In genomic region chr1:199741586-199741985, GRCh38 we compare ENCODE assay signal across 17 cellular contexts.
"Had no signal": no experiment of that assay in that cellular context is flagged by ENCODE, and none has a peak within 500 bp of the region (broad histone marks: within the 10 kb centered on the region; RNA-seq: fewer than 3 reads in every experiment).

No MANE protein-coding gene starts in this region.

- H3K27ac ChIP-seq: KMS-11 had no signal

- H3K4me2 ChIP-seq: KMS-11 had no signal

- DNase-seq: Kasumi-1, MM.1S, NCI-H1092 treated with DMSO at 0.1 percent for 48 hours, NCI-H1436, NCI-H187, NCI-H2029, NCI-H2081 treated with DMSO at 0.1 percent for 48 hours, NCI-H2171, NCI-H345, NCI-H446 treated with DMSO at 0.1 percent for 48 hours, NCI-H510A treated with DMSO at 0.1 percent for 48 hours, NCI-H526, NCI-H748 treated with DMSO at 0.1 percent for 48 hours, RPMI8226, SHP77 had no signal

- FAIRE-seq: RCC 7860 had no signal

- H3K9ac ChIP-seq: KMS-11 had no signal
